ENCODE assay signal across 8 cellular contexts in genomic region chr9:34124103-34124502, GRCh38. TPM values are rescaled to one million over a fixed set of nuclear protein-coding genes. Genes with fewer than 3 reads are reported as not detected.
DNase-seq lines count a peak whose midpoint lies in the region; ATAC-seq and TF ChIP-seq lines count a peak whose summit lies in the region.

No MANE protein-coding gene starts in this region.

- no peak for TF ChIP-seq CTCF in SU-DHL-6 (IDR thresholded peaks at IDR 0.05; ENCODE audit: insufficient read depth, low read length, poor library complexity, severe bottlenecking)
- TF ChIP-seq CTCF in transverse colon (IDR thresholded peaks at IDR 0.05): no peak
- TF ChIP-seq CTCF in tibial artery (IDR thresholded peaks at IDR 0.05): no peak

- no peak overlapping the region for H2AFZ ChIP-seq in SU-DHL-6 (ENCODE audit: low read depth, low read length, severe bottlenecking)

- H3K36me3 ChIP-seq in SU-DHL-6 (ENCODE audit: low read length) (peaks cover 19% of the 10 kb centered on the region), transverse colon (no peaks in the 10 kb centered on the region), tibial artery (peaks cover 0 to 26% (median 0%) of the 10 kb centered on the region in 3 donors)

- DNase-seq in activated naive CD4-positive, alpha-beta T cell treated with anti-CD3 and anti-CD28 coated beads for 36 hours: no peak
- no peak for DNase-seq in activated naive CD4-positive, alpha-beta T cell (lab: John Stamatoyannopoulos, UW)
- DNase-seq in erythroblast (lab: John Stamatoyannopoulos, UW) (peak; percentile 77 to 84), transverse colon (no peak), H4 (ENCODE audit: low spot score) (no peak), tibial artery (no peak)

- H4K20me1 ChIP-seq in SU-DHL-6 (ENCODE audit: low read depth, low read length): peaks cover 15% of the 10 kb centered on the region

- H3K4me3 ChIP-seq in SU-DHL-6 (ENCODE audit: insufficient read depth, low read length, poor library complexity, severe bottlenecking) (peak overlapping the region; percentile 84), transverse colon (peak overlapping the region in 1 of 4 donors; percentile 88), tibial artery (no peak overlapping the region)

- H3K4me2 ChIP-seq in SU-DHL-6 (ENCODE audit: low read depth, low read length, poor library complexity, severe bottlenecking): peak overlapping the region; percentile 70

- ATAC-seq in GM19023 (IDR thresholded peaks at IDR 0.05; ENCODE audit: unreplicated experiment): no peak

- H3K4me1 ChIP-seq in transverse colon (peaks cover 12 to 38% (median 18%) of the 10 kb centered on the region in 4 donors), tibial artery (peaks cover 0 to 40% (median 18%) of the 10 kb centered on the region in 4 donors)

- H3K27me3 ChIP-seq in SU-DHL-6 (ENCODE audit: low read length) (no peaks in the 10 kb centered on the region), transverse colon (no peaks in the 10 kb centered on the region), tibial artery (no peaks in the 10 kb centered on the region)

- TF ChIP-seq POLR2A in erythroblast (IDR thresholded peaks at IDR 0.05; ENCODE audit: low read length): no peak
- no peak for TF ChIP-seq POLR2A in transverse colon (IDR thresholded peaks at IDR 0.05)

- H3K4me3 Mint-ChIP-seq in activated naive CD4-positive, alpha-beta T cell treated with anti-CD3 and anti-CD28 coated beads for 36 hours: peak overlapping the region; percentile 93

- H3K27ac ChIP-seq in SU-DHL-6 (ENCODE audit: low read depth, low read length) (peak overlapping the region; percentile 86), transverse colon (peak overlapping the region in 3 of 4 donors; percentile 93 to 97 (median 94)), tibial artery (no peak overlapping the region)

- in situ Hi-C loops in transverse colon (cut with MboI; ENCODE audit: low pct_ligation_motif_present in 1 of 4, low pct_unique_long_range_greater_than_20kb in 1 of 4, low sequenced_read_pairs in 3 of 4): no loop called here

- H3K27ac Mint-ChIP-seq in activated naive CD4-positive, alpha-beta T cell treated with anti-CD3 and anti-CD28 coated beads for 36 hours: peak overlapping the region; percentile 44

- peaks cover 40% of the 10 kb centered on the region for H3K4me1 Mint-ChIP-seq in activated naive CD4-positive, alpha-beta T cell treated with anti-CD3 and anti-CD28 coated beads for 36 hours (ENCODE audit: low read depth)

- CTCF ChIA-PET in activated naive CD4-positive, alpha-beta T cell treated with anti-CD3 and anti-CD28 coated beads for 36 hours (lab: Charles Lee): interaction anchor here (0.6 kb wide), 1 partner anchor 138 kb away, joined by 3 read pairs; no protein-coding TSS in a partner anchor

- peaks cover 64% of the 10 kb centered on the region for H3K79me2 ChIP-seq in SU-DHL-6 (ENCODE audit: insufficient read depth, low read length)

- H3K9me3 ChIP-seq in SU-DHL-6 (ENCODE audit: insufficient read depth, low read length): no peaks in the 10 kb centered on the region
- H3K9me3 ChIP-seq in transverse colon: no peaks in the 10 kb centered on the region
- no peaks in the 10 kb centered on the region for H3K9me3 ChIP-seq in tibial artery

- H3K9me3 Mint-ChIP-seq in activated naive CD4-positive, alpha-beta T cell treated with anti-CD3 and anti-CD28 coated beads for 36 hours: no peaks in the 10 kb centered on the region

- intact Hi-C loops in activated naive CD4-positive, alpha-beta T cell treated with anti-CD3 and anti-CD28 coated beads for 36 hours (cut with micrococcal nuclease): loop anchor here (10.0 kb wide), 1 partner anchor 511 kb away; the partner anchor contains the start of gene SIGMAR1
- intact Hi-C loops in transverse colon (cut with DNase I; ENCODE audit: low total_unique reads) (no loop called here), tibial artery (cut with DNase I; ENCODE audit: low total_unique reads) (no loop called here)

- H3K36me3 Mint-ChIP-seq in activated naive CD4-positive, alpha-beta T cell treated with anti-CD3 and anti-CD28 coated beads for 36 hours (ENCODE audit: low read depth): peaks cover 30% of the 10 kb centered on the region

- 31 to 41% methylated on average over 2 to 4 of the region's 4 CpGs for WGBS in transverse colon (ENCODE audit: low coverage in 1 of 2), 2 donors

- no peaks in the 10 kb centered on the region for H3K9me2 ChIP-seq in SU-DHL-6 (replicated peaks; ENCODE audit: insufficient read depth, low read length)

- peak overlapping the region; percentile 80 for H3K9ac ChIP-seq in SU-DHL-6 (ENCODE audit: low read length)

- H3F3A ChIP-seq in SU-DHL-6 (ENCODE audit: insufficient read depth): peaks cover 26% of the 10 kb centered on the region

- no peak for TF ChIP-seq EP300 in transverse colon (IDR thresholded peaks at IDR 0.05; ENCODE audit: low read depth)

- H3K27me3 Mint-ChIP-seq in activated naive CD4-positive, alpha-beta T cell treated with anti-CD3 and anti-CD28 coated beads for 36 hours (ENCODE audit: low read depth): no peaks in the 10 kb centered on the region

RNA-seq across cellular contexts. Expression of gene DCAF12, which starts 2.4 kb away (rescaled TPM):
- total RNA-seq in activated naive CD4-positive, alpha-beta T cell treated with anti-CD3 and anti-CD28 coated beads for 36 hours: 10 to 100 TPM; 34.0 to 37.0 TPM
- total RNA-seq in transverse colon: 10 to 100 TPM; 22.1 to 29.7 (median 26.3) TPM
- 30.2 and 38.8 TPM in 2 replicates for total RNA-seq in H4 (2014; rRNA removed; shearing (Covaris generic))

RNA-seq across cellular contexts. Expression of gene UBAP1, which starts 54.7 kb away (rescaled TPM):
- 10 to 100 TPM; 29.9 to 31.7 TPM for total RNA-seq in activated naive CD4-positive, alpha-beta T cell treated with anti-CD3 and anti-CD28 coated beads for 36 hours
- 10 to 100 TPM; 13.5 to 37.8 (median 31.7) TPM for total RNA-seq in transverse colon
- 32.8 and 43.4 TPM in 2 replicates for total RNA-seq in H4 (2014; rRNA removed; shearing (Covaris generic))

Comparison
In these comparisons a context has a peak if more than half of its experiments do, and no peak if none do; other contexts are left out.
1. DNase-seq: peak in erythroblast (2 of 2); none in activated naive CD4-positive, alpha-beta T cell treated with anti-CD3 and anti-CD28 coated beads for 36 hours (single experiment), activated naive CD4-positive, alpha-beta T cell (0 of 4), transverse colon (single experiment), H4 (single experiment) and tibial artery (0 of 2).
2. H3K27ac ChIP-seq: peak in SU-DHL-6 (single experiment) and transverse colon (3 of 4); none in tibial artery (0 of 2).